In genomic region chr6:156989159-156989806, GRCh38 we compare ENCODE assay signal across 1 cellular context.
TF ChIP-seq lines count a peak whose summit lies in the region.

No MANE protein-coding gene starts in this region.

TF ChIP-seq in GM12878, 131 proteins besides CTCF, POLR2A, EP300 and RAD21:
- no peak for TF ChIP-seq TARDBP (IDR thresholded peaks at IDR 0.05; ENCODE audit: borderline replicate concordance)
- TF ChIP-seq CHD1 (IDR thresholded peaks at IDR 0.05; ENCODE audit: low read depth, low read length), result no peak
- no peak for TF ChIP-seq YBX1 (IDR thresholded peaks at IDR 0.05)
- TF ChIP-seq BCL11A (IDR thresholded peaks at IDR 0.05; ENCODE audit: low read depth, low read length), result no peak
- no peak for TF ChIP-seq ZNF384 (IDR thresholded peaks at IDR 0.05; ENCODE audit: borderline replicate concordance, low read depth, low read length)
- TF ChIP-seq GABPA (IDR thresholded peaks at IDR 0.05; ENCODE audit: low read depth), result no peak
